In genomic region chr7:25259487-25260243, GRCh38 we compare ENCODE assay signal across 9 cellular contexts. TPM values are rescaled to one million over a fixed set of nuclear protein-coding genes. Genes with fewer than 3 reads are reported as not detected.
A peak's percentile ranks its signal among the peaks of the same experiment; 100 is the strongest.
DNase-seq lines count a peak whose midpoint lies in the region; ATAC-seq and TF ChIP-seq lines count a peak whose summit lies in the region.
"Had no signal": no experiment of that assay in that cellular context is flagged by ENCODE, and none has a peak within 500 bp of the region (broad histone marks: within the 10 kb centered on the region; RNA-seq: fewer than 3 reads in every experiment).

No MANE protein-coding gene starts in this region.

- H3K9me3 ChIP-seq in SK-N-SH = no peaks in the 10 kb centered on the region
- H3K9me3 ChIP-seq in uterus = no peaks in the 10 kb centered on the region

- H3K27ac ChIP-seq in GM23338 (ENCODE audit: low read depth) = no peak overlapping the region
- H3K27ac ChIP-seq in SK-N-SH (ENCODE audit: low read depth in 2 of 2, low read length in 1 of 2) = no peak overlapping the region
- H3K27ac ChIP-seq in uterus = peak overlapping the region in 1 of 2 donors; percentile 69

- WGBS in SK-N-SH (ENCODE audit: low lambda C conversion rate) = 27% methylated on average over 13 of the region's 13 CpGs

- CTCF ChIA-PET in SK-N-SH (lab: Yijun Ruan, JAX) = interaction anchor here (0.5 to 15.9 kb wide), 96 partner anchors 9 to 978 kb away, joined by 3 to 526 read pairs (median 4); partner anchors contain the start of gene NPVF
- CTCF ChIA-PET in activated naive CD4-positive, alpha-beta T cell treated with anti-CD3 and anti-CD28 coated beads, Interleukin-2, amount 10 ng/mL, durations not matched to agents 7 days and 5 days (lab: Charles Lee) = interaction anchor here (0.6 to 8.4 kb wide), 15 partner anchors 9 to 592 kb away, joined by 3 to 130 read pairs (median 4); no protein-coding TSS in a partner anchor

- H3K36me3 Mint-ChIP-seq in GM23338 (ENCODE audit: low read depth) = no peaks in the 10 kb centered on the region
- H3K36me3 Mint-ChIP-seq in activated naive CD4-positive, alpha-beta T cell treated with anti-CD3 and anti-CD28 coated beads, Interleukin-2, amount 10 ng/mL, durations not matched to agents 7 days and 5 days = no peaks in the 10 kb centered on the region
- H3K36me3 Mint-ChIP-seq in glutamatergic neuron (ENCODE audit: unreplicated experiment) = no peaks in the 10 kb centered on the region
- H3K36me3 Mint-ChIP-seq in progenitor cell of endocrine pancreas (ENCODE audit: insufficient read depth) = no peaks in the 10 kb centered on the region

- H3K36me3 ChIP-seq in GM23338 (ENCODE audit: insufficient read depth) (no peaks in the 10 kb centered on the region), SK-N-SH (replicated peaks in 1 of 2; ENCODE audit: control insufficient read depth in 1 of 2, insufficient read depth in 2 of 2, low read length in 1 of 2) (no peaks in the 10 kb centered on the region), uterus (no peaks in the 10 kb centered on the region)

- no peaks in the 10 kb centered on the region for H4K20me1 ChIP-seq in GM23338 (replicated peaks; ENCODE audit: insufficient read depth)
- no peaks in the 10 kb centered on the region for H4K20me1 ChIP-seq in SK-N-SH (ENCODE audit: insufficient read depth)

- H3K9me3 Mint-ChIP-seq in GM23338 = no peaks in the 10 kb centered on the region
- no peaks in the 10 kb centered on the region for H3K9me3 Mint-ChIP-seq in activated naive CD4-positive, alpha-beta T cell treated with anti-CD3 and anti-CD28 coated beads, Interleukin-2, amount 10 ng/mL, durations not matched to agents 7 days and 5 days
- peaks cover 2% of the 10 kb centered on the region for H3K9me3 Mint-ChIP-seq in glutamatergic neuron (ENCODE audit: unreplicated experiment)
- no peaks in the 10 kb centered on the region for H3K9me3 Mint-ChIP-seq in progenitor cell of endocrine pancreas (ENCODE audit: low read depth)
- H3K9me3 Mint-ChIP-seq: dendritic cell treated with granulocyte-macrophage colony-stimulating factor and Interleukin-4, amounts not matched to agents 40 ng/mL and 50 ng/mL, for 4 days had no signal

- DNase-seq in DMS 273 (lab: John Stamatoyannopoulos, UW; ENCODE audit: unreplicated experiment) (peak; percentile 96), GM23338 (ENCODE audit: low spot score) (peak; percentile 95), NCI-H1092 (lab: John Stamatoyannopoulos, UW) (peak; percentile 91), SK-N-SH (peak; percentile 79), glutamatergic neuron (peak; percentile 63), progenitor cell of endocrine pancreas (ENCODE audit: low spot score, unreplicated experiment) (peak; percentile 40), uterus (peak; percentile 67 to 80)
- DNase-seq in activated naive CD4-positive, alpha-beta T cell treated with anti-CD3 and anti-CD28 coated beads, Interleukin-2, amount 10 ng/mL, durations not matched to agents 7 days and 5 days = peak; percentile 79

- intact Hi-C loops in uterus (cut with DNase I; ENCODE audit: low total_unique reads) = loop anchor here (5.0 kb wide), 3 partner anchors 128 to 593 kb away; no protein-coding TSS in a partner anchor

- H3K9ac ChIP-seq in SK-N-SH = no peak overlapping the region

- POLR2A ChIA-PET in SK-N-SH (lab: Yijun Ruan, JAX) = no interaction called here

- TF ChIP-seq CTCF in GM23338 (conservative IDR thresholded peaks at IDR 0.05; ENCODE audit: low read depth in 2 of 2) = peak; percentile 77 to 95
- peak; percentile 94 for TF ChIP-seq CTCF in SK-N-SH (IDR thresholded peaks at IDR 0.05)
- peak; percentile 76 for TF ChIP-seq CTCF in glutamatergic neuron (IDR thresholded peaks at IDR 0.05; ENCODE audit: partially characterized antibody, unreplicated experiment)
- TF ChIP-seq CTCF in progenitor cell of endocrine pancreas (IDR thresholded peaks at IDR 0.05; ENCODE audit: unreplicated experiment) = peak; percentile 89
- TF ChIP-seq CTCF in uterus (IDR thresholded peaks at IDR 0.05) = peak; percentile 81 to 93 (median 90)

- no peak for TF ChIP-seq POLR2A in uterus (IDR thresholded peaks at IDR 0.05)

- H3K4me3 Mint-ChIP-seq in GM23338 (no peak overlapping the region), glutamatergic neuron (ENCODE audit: unreplicated experiment) (no peak overlapping the region), progenitor cell of endocrine pancreas (ENCODE audit: low read depth) (no peak overlapping the region)
- no peak overlapping the region for H3K4me3 Mint-ChIP-seq in activated naive CD4-positive, alpha-beta T cell treated with anti-CD3 and anti-CD28 coated beads, Interleukin-2, amount 10 ng/mL, durations not matched to agents 7 days and 5 days
- H3K4me3 Mint-ChIP-seq: dendritic cell treated with granulocyte-macrophage colony-stimulating factor and Interleukin-4, amounts not matched to agents 40 ng/mL and 50 ng/mL, for 4 days had no signal

- no peak for TF ChIP-seq EP300 in SK-N-SH (IDR thresholded peaks at IDR 0.05; ENCODE audit: borderline replicate concordance in 1 of 2, low read depth in 1 of 2, low read length in 1 of 2)

- TF ChIP-seq RAD21 in SK-N-SH (IDR thresholded peaks at IDR 0.05; ENCODE audit: low read length) = peak; percentile 99

- H3K27me3 Mint-ChIP-seq in GM23338 (ENCODE audit: insufficient read depth, low read depth, poor library complexity) (no peaks in the 10 kb centered on the region), glutamatergic neuron (ENCODE audit: unreplicated experiment) (no peaks in the 10 kb centered on the region), progenitor cell of endocrine pancreas (peaks cover 21% of the 10 kb centered on the region)
- H3K27me3 Mint-ChIP-seq in activated naive CD4-positive, alpha-beta T cell treated with anti-CD3 and anti-CD28 coated beads, Interleukin-2, amount 10 ng/mL, durations not matched to agents 7 days and 5 days = peaks cover 15% of the 10 kb centered on the region

- ATAC-seq in GM23338 = peak; percentile 94

- H3K4me2 ChIP-seq in GM23338 (no peak overlapping the region), SK-N-SH (no peak overlapping the region)

- H2AFZ ChIP-seq in GM23338 (peak overlapping the region; percentile 78; the same call in 1 of the 2 replicates), SK-N-SH (ENCODE audit: low read depth) (0 out of 2 replicates have a peak overlapping the region, but pooled peaks have one; percentile 33)

- H3K4me1 Mint-ChIP-seq in GM23338 (peaks cover 2% of the 10 kb centered on the region; the same call in 1 of the 3 replicates), glutamatergic neuron (ENCODE audit: low read depth, unreplicated experiment) (peaks cover 20% of the 10 kb centered on the region), progenitor cell of endocrine pancreas (ENCODE audit: low read depth) (peaks cover 3% of the 10 kb centered on the region)
- H3K4me1 Mint-ChIP-seq in activated naive CD4-positive, alpha-beta T cell treated with anti-CD3 and anti-CD28 coated beads, Interleukin-2, amount 10 ng/mL, durations not matched to agents 7 days and 5 days = peaks cover 30% of the 10 kb centered on the region

- H3K79me2 ChIP-seq in GM23338 (replicated peaks; ENCODE audit: insufficient read depth) = no peaks in the 10 kb centered on the region
- no peaks in the 10 kb centered on the region for H3K79me2 ChIP-seq in SK-N-SH (ENCODE audit: insufficient read depth)

- H3F3A ChIP-seq in GM23338 (replicated peaks; ENCODE audit: low read depth) (no peaks in the 10 kb centered on the region), SK-N-SH (replicated peaks; ENCODE audit: insufficient read depth) (no peaks in the 10 kb centered on the region)

- H3K4me1 ChIP-seq in GM23338 (ENCODE audit: insufficient read depth) (no peaks in the 10 kb centered on the region), SK-N-SH (ENCODE audit: control insufficient read depth in 1 of 2, insufficient read depth in 2 of 2, low read depth in 1 of 2, low read length in 1 of 2) (peaks cover 0 to 4% of the 10 kb centered on the region in 2 experiments; a peak in 2 of 4 replicates), uterus (peaks cover 0 to 5% of the 10 kb centered on the region in 2 donors)

- H3K27ac Mint-ChIP-seq in GM23338 (no peak overlapping the region), glutamatergic neuron (ENCODE audit: unreplicated experiment) (no peak overlapping the region), progenitor cell of endocrine pancreas (no peak overlapping the region)
- H3K27ac Mint-ChIP-seq in activated naive CD4-positive, alpha-beta T cell treated with anti-CD3 and anti-CD28 coated beads, Interleukin-2, amount 10 ng/mL, durations not matched to agents 7 days and 5 days = no peak overlapping the region
- H3K27ac Mint-ChIP-seq: dendritic cell treated with granulocyte-macrophage colony-stimulating factor and Interleukin-4, amounts not matched to agents 40 ng/mL and 50 ng/mL, for 4 days had no signal

- no peaks in the 10 kb centered on the region for H3K27me3 ChIP-seq in GM23338 (ENCODE audit: insufficient read depth)
- H3K27me3 ChIP-seq in SK-N-SH (ENCODE audit: insufficient read depth) = peaks cover 9% of the 10 kb centered on the region; the same call in 1 of the 2 replicates
- H3K27me3 ChIP-seq in uterus = no peaks in the 10 kb centered on the region

- H3K4me3 ChIP-seq in GM23338 (no peak overlapping the region), SK-N-SH (ENCODE audit: low read depth in 2 of 2, low read length in 1 of 2) (peak overlapping the region in 1 of 2 experiments; percentile 15; a peak in 1 of 4 replicates), uterus (no peak overlapping the region)

- H3K9me2 ChIP-seq in GM23338 (ENCODE audit: insufficient read depth) (no peaks in the 10 kb centered on the region), SK-N-SH (no peaks in the 10 kb centered on the region)

TF ChIP-seq in GM23338, 12 proteins besides CTCF, POLR2A, EP300 and RAD21 (continues in another document):
- TF ChIP-seq CREB1 (CRISPR knock-in tag; IDR thresholded peaks at IDR 0.05; ENCODE audit: low read depth) = no peak
- TF ChIP-seq NANOG (IDR thresholded peaks at IDR 0.05; ENCODE audit: borderline replicate concordance) = no peak

TF ChIP-seq in SK-N-SH, 30 proteins besides CTCF, POLR2A, EP300 and RAD21:
- TF ChIP-seq SIN3A (IDR thresholded peaks at IDR 0.05; ENCODE audit: borderline replicate concordance, low read depth, low read length) = no peak
- TF ChIP-seq SMC3 (IDR thresholded peaks at IDR 0.05; ENCODE audit: low read depth, low read length) = peak; percentile 99
TF ChIP-seq in SK-N-SH: peak in this region for 1.

RNA-seq across cellular contexts. Expression of gene NPVF, which starts 31.4 kb away (rescaled TPM):
- not detected in 2 replicates for total RNA-seq in GM23338 (2014; rRNA removed; shearing (Covaris generic))
- not detected in 2 replicates for polyA plus RNA-seq in GM23338 (2016; fragmentation: Nextera tagmentation; extraction: Ambion mirVana)
- polyA plus RNA-seq in SK-N-SH (2012; rRNA removed) = not detected in 2 replicates
- not detected in 2 replicates for polyA plus RNA-seq in SK-N-SH (2012; cell fraction: cytosol; rRNA removed)
- not detected in 2 replicates for polyA plus RNA-seq in SK-N-SH (2012; cell fraction: nucleus; rRNA removed)
- total RNA-seq in glutamatergic neuron (ENCODE audit: unreplicated experiment) = not detected
- not detected in 2 replicates for total RNA-seq in progenitor cell of endocrine pancreas
- not detected for total RNA-seq in uterus

Comparison
In these comparisons a context has a peak if more than half of its experiments do, and no peak if none do; other contexts are left out.
1. DNase-seq: peak in every context shown above with its lines; median percentile 96 in DMS 273; 95 in GM23338; 91 in NCI-H1092; 79 in SK-N-SH; 79 in activated naive CD4-positive, alpha-beta T cell treated with anti-CD3 and anti-CD28 coated beads, Interleukin-2, amount 10 ng/mL, durations not matched to agents 7 days and 5 days; 74 in uterus; 63 in glutamatergic neuron; 40 in progenitor cell of endocrine pancreas.